In the genomic region with DNA sequence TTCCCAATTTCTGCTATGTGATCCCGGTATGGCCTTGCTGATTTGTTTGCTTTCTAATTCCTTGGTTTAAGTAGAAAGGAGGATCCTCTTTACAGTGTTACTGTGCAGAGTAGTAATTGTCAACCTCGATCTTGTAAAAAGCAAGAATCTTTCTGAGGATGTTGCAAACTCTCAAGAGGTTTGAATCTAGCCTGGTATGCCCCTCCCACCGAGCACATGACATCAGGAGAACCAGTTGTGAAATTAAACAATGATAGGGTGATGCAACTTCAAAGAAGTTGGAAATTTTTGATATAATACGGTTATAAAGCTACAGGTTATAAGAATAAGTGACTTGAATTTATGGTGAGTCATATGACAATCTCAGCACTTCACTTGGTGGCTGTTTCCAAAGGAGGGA, we compare ENCODE assay signal across 22 cellular contexts. TPM values are rescaled to one million over a fixed set of nuclear protein-coding genes. Genes with fewer than 3 reads are reported as not detected.
DNase-seq lines count a peak whose midpoint lies in the region; ATAC-seq, FAIRE-seq and TF ChIP-seq lines count a peak whose summit lies in the region.
"Had no signal": no experiment of that assay in that cellular context is flagged by ENCODE, and none has a peak within 500 bp of the region (broad histone marks: within the 10 kb centered on the region; RNA-seq: fewer than 3 reads in every experiment).

No MANE protein-coding gene starts in this region.

- H2AFZ ChIP-seq in GM23248 (peak overlapping the region; percentile 66), GM12878 (ENCODE audit: control insufficient read depth, low read depth, low read length) (no peak overlapping the region)

- TF ChIP-seq EP300 in A549 (IDR thresholded peaks at IDR 0.05), result no peak
- TF ChIP-seq EP300 in GM12878 (IDR thresholded peaks at IDR 0.05; ENCODE audit: borderline replicate concordance in 1 of 2, control insufficient read depth in 1 of 2, low read depth in 2 of 2, low read length in 2 of 2), result no peak

- H3K79me2 ChIP-seq in GM23248 (ENCODE audit: insufficient read depth) (no peaks in the 10 kb centered on the region), GM12878 (ENCODE audit: control insufficient read depth, insufficient read depth, low read length) (no peaks in the 10 kb centered on the region)

- in situ Hi-C loops in GM23248 (cut with MboI) (no loop called here), GM12878 (cut with MboI) (no loop called here), HAP-1 (cut with MboI; ENCODE audit: low sequenced_read_pairs) (no loop called here)

- H3K27ac ChIP-seq in A549 (peak overlapping the region; percentile 15 to 39; a peak in 3 of 6 replicates), GM23248 (no peak overlapping the region), GM12878 (ENCODE audit: control insufficient read depth, insufficient read depth) (no peak overlapping the region), left lung (no peak overlapping the region)
- H3K27ac ChIP-seq: cardiac muscle cell, esophagus squamous epithelium, SJCRH30 had no signal

- RAD21 ChIA-PET in GM12878 (lab: Charles Lee; ENCODE audit: unreplicated experiment), result interaction anchor here (1.3 to 1.4 kb wide), 2 partner anchors 34 to 56 kb away, joined by 3 to 5 read pairs; no protein-coding TSS in a partner anchor

- 31% methylated on average over 4 of the region's 4 CpGs for WGBS in A549 (ENCODE audit: missing lambda C conversion rate)
- WGBS in GM23248 (ENCODE audit: low coverage in 1 of 2, low lambda C conversion rate in 2 of 2, missing lambda C conversion rate in 2 of 2), 2 experiments, result 21 to 25% methylated on average over 4 of the region's 4 CpGs
- 64% methylated on average over 4 of the region's 4 CpGs for WGBS in GM12878 (ENCODE audit: insufficient coverage, insufficient replicate concordance, low lambda C conversion rate, missing lambda C conversion rate)

- TF ChIP-seq RAD21 in A549 (conservative IDR thresholded peaks at IDR 0.05 in 1 of 2, IDR thresholded peaks at IDR 0.05 in 1 of 2) (no peak), GM12878 (IDR thresholded peaks at IDR 0.05; ENCODE audit: insufficient read depth, low read depth, low read length) (no peak)

- peaks cover 12% of the 10 kb centered on the region for H3K4me1 ChIP-seq in A549
- no peaks in the 10 kb centered on the region; the same call in 1 of the 2 replicates for H3K4me1 ChIP-seq in GM23248 (ENCODE audit: insufficient read depth)
- H3K4me1 ChIP-seq in GM12878 (ENCODE audit: control insufficient read depth, insufficient read depth, low read length), result no peaks in the 10 kb centered on the region; the same call in 1 of the 2 replicates
- H3K4me1 ChIP-seq in left lung, result no peaks in the 10 kb centered on the region
- peaks cover 5% of the 10 kb centered on the region for H3K4me1 ChIP-seq in HAP-1
- H3K4me1 ChIP-seq: SJCRH30 had no signal

- H3K9ac ChIP-seq in GM23248 (no peak overlapping the region), GM12878 (ENCODE audit: control insufficient read depth, insufficient read depth, low read length) (no peak overlapping the region)

- H3K27me3 ChIP-seq in GM23248 (replicated peaks; ENCODE audit: insufficient read depth), result no peaks in the 10 kb centered on the region
- H3K27me3 ChIP-seq in GM12878 (replicated peaks in 1 of 2; ENCODE audit: control insufficient read depth in 2 of 2, insufficient read depth in 2 of 2, low read length in 1 of 2), result no peaks in the 10 kb centered on the region
- no peaks in the 10 kb centered on the region for H3K27me3 ChIP-seq in left lung
- no peaks in the 10 kb centered on the region for H3K27me3 ChIP-seq in HAP-1 (ENCODE audit: low read depth)
- H3K27me3 ChIP-seq: cardiac muscle cell, esophagus squamous epithelium, SJCRH30 had no signal

- H4K20me1 ChIP-seq in GM23248 (ENCODE audit: insufficient read depth) (no peaks in the 10 kb centered on the region), GM12878 (ENCODE audit: control insufficient read depth, insufficient read depth) (no peaks in the 10 kb centered on the region)

- H3K36me3 ChIP-seq in GM23248 (ENCODE audit: low read depth) (no peaks in the 10 kb centered on the region), GM12878 (ENCODE audit: control insufficient read depth in 2 of 2, insufficient read depth in 2 of 2, low read length in 1 of 2) (no peaks in the 10 kb centered on the region; a peak in 2 of 4 replicates), left lung (no peaks in the 10 kb centered on the region), HAP-1 (replicated peaks) (no peaks in the 10 kb centered on the region)
- H3K36me3 ChIP-seq: cardiac muscle cell, esophagus squamous epithelium, SJCRH30 had no signal

- ATAC-seq in A549, result peak in 1 of 2 experiments; percentile 59; a peak in 3 of 6 replicates
- ATAC-seq in GM12878, result 0 out of 3 replicates have a peak, but pooled peaks have one; percentile 20
- peak; percentile 74 for ATAC-seq in left lung
- no peak for ATAC-seq in HG03280 (IDR thresholded peaks at IDR 0.05; ENCODE audit: unreplicated experiment)
- ATAC-seq in GM19467 (IDR thresholded peaks at IDR 0.05; ENCODE audit: unreplicated experiment), result no peak

- H3K9me3 ChIP-seq in A549 (no peaks in the 10 kb centered on the region), GM23248 (ENCODE audit: low read depth) (no peaks in the 10 kb centered on the region), GM12878 (replicated peaks; ENCODE audit: control insufficient read depth, insufficient read depth, low read length) (peaks cover 2% of the 10 kb centered on the region; the same call in 2 of the 3 replicates), left lung (peaks cover 0 to 4% of the 10 kb centered on the region in 2 donors), HAP-1 (peaks cover 11% of the 10 kb centered on the region)
- H3K9me3 ChIP-seq: esophagus squamous epithelium, SJCRH30 had no signal

- TF ChIP-seq POLR2A in A549 (IDR thresholded peaks at IDR 0.05; ENCODE audit: low read length) (no peak), GM12878 (IDR thresholded peaks at IDR 0.05; ENCODE audit: low read depth, low read length) (no peak)

- intact Hi-C loops in GM12878 (cut with micrococcal nuclease; ENCODE audit: unreplicated experiment) (no loop called here), left lung (cut with DNase I) (no loop called here)

- CTCF ChIA-PET in A549 (lab: Yijun Ruan, JAX) (interaction anchor here (1.0 to 1.5 kb wide), 3 partner anchors 17 to 136 kb away, joined by 3 read pairs; no protein-coding TSS in a partner anchor), GM12878 (lab: Yijun Ruan, JAX) (interaction anchor here (0.6 to 1.7 kb wide), 5 partner anchors 18 to 124 kb away, joined by 3 to 6 read pairs (median 3); no protein-coding TSS in a partner anchor)

- FAIRE-seq in A549 (lab: Jason Lieb, UNC), result no peak
- no peak for FAIRE-seq in GM12878 (lab: Jason Lieb, UNC)

- POLR2A ChIA-PET in A549 (lab: Yijun Ruan, JAX), result no interaction called here
- POLR2A ChIA-PET in GM12878 (lab: Charles Lee), result no interaction called here

- DNase-seq in A549 (ENCODE audit: low read depth in 1 of 2, low spot score in 1 of 2) (peak in 1 of 2 experiments; percentile 15), GM23248 (peak; percentile 62), GM12878 (ENCODE audit: low read depth, low spot score) (no peak), left lung (no peak), HAP-1 (ENCODE audit: low spot score in 2 of 2) (no peak), NCI-H2196 (lab: John Stamatoyannopoulos, UW; ENCODE audit: unreplicated experiment) (no peak)
- DNase-seq: ACHN; activated CD4-positive, alpha-beta T cell treated with anti-CD3 and anti-CD28 coated beads for 1 hour; activated effector memory CD4-positive, alpha-beta T cell treated with Interleukin-2 at 50 U/mL for 16 hours; esophagus squamous epithelium; HCEC 1CT; KBM-7; kidney glomerular epithelial cell; midbrain; NCI-H1105 treated with DMSO at 0.1 percent for 48 hours; NCI-H2107; NCI-H526; SJCRH30; trophoblast cell had no signal

- H3F3A ChIP-seq in GM23248 (ENCODE audit: insufficient read depth), result no peaks in the 10 kb centered on the region

- no peak for TF ChIP-seq CTCF in A549 (IDR thresholded peaks at IDR 0.05)
- no peak for TF ChIP-seq CTCF in GM12878 (IDR thresholded peaks at IDR 0.05 in 2 of 3, conservative IDR thresholded peaks at IDR 0.05 in 1 of 3; ENCODE audit: control insufficient read depth in 2 of 3, extremely low read depth in 1 of 3, insufficient read depth in 1 of 3, low read depth in 3 of 3, low read length in 3 of 3)
- no peak for TF ChIP-seq CTCF in left lung (IDR thresholded peaks at IDR 0.05)

- SMC1A ChIA-PET in GM12878 (lab: Charles Lee; ENCODE audit: uncharacterized antibody, unreplicated experiment), result interaction anchor here (0.9 to 1.7 kb wide), 8 partner anchors 11 to 82 kb away, joined by 3 to 5 read pairs (median 3); no protein-coding TSS in a partner anchor

- H3K4me3 ChIP-seq in A549 (no peak overlapping the region), GM23248 (no peak overlapping the region), GM12878 (no peak overlapping the region), left lung (no peak overlapping the region), HAP-1 (no peak overlapping the region)
- H3K4me3 ChIP-seq: cardiac muscle cell, esophagus squamous epithelium, SJCRH30 had no signal

- H3K4me2 ChIP-seq in A549 (peak overlapping the region; percentile 55), GM23248 (ENCODE audit: unreplicated experiment) (no peak overlapping the region), GM12878 (ENCODE audit: control insufficient read depth, insufficient read depth) (no peak overlapping the region)

- no peaks in the 10 kb centered on the region for H3K9me2 ChIP-seq in GM23248 (ENCODE audit: insufficient read depth)

- no TSS peak for BruUV-seq in GM12878 (replicated peaks; lab: Mats Ljungman, UMichigan)

RNA-seq across cellular contexts. Expression of gene FUT8, which starts 35.0 kb away (rescaled TPM):
- polyA plus RNA-seq in A549 (2011; rRNA removed) (20.3 and 27.5 TPM in 2 replicates), A549 (2017; fragmentation: RNase III; extraction: RNeasy Plus Mini Kit Qiagen cat#74134 plus additional on column Dnase treatment) (21.3 to 25.8 TPM (median 22.9 TPM) in 3 replicates), GM23248 (2016; fragmentation: Nextera tagmentation; extraction: Ambion mirVana) (40.0 and 45.9 TPM in 2 replicates), GM12878 (2011; rRNA removed) (21.3 and 24.2 TPM in 2 replicates), GM12878 (2014; fragmentation: Illumina TruSeq; extraction: Trizol) (74.1 and 88.8 TPM in 2 replicates), GM12878 (2014; fragmentation: Nextera tagmentation; extraction: Ambion mirVana) (10 to 100 TPM; 25.0 to 45.6 TPM), GM12878 (2014; rRNA removed) (47.5 and 50.1 TPM in 2 replicates), GM12878 (2016; fragmentation: Nextera tagmentation; extraction: Ambion mirVana) (10 to 100 TPM; 64.2 to 68.3 TPM)
- 5.6 and 6.7 TPM in 2 replicates for polyA plus RNA-seq in A549 (2012; cell fraction: cytosol; rRNA removed)
- polyA plus RNA-seq in A549 (2012; cell fraction: nucleus; rRNA removed), result 3.2 and 4.7 TPM in 2 replicates
- polyA minus RNA-seq in A549 (2011; rRNA and poly(A)+ RNA removed), result 21.2 and 22.4 TPM in 2 replicates
- 60.6 and 83.7 TPM in 2 replicates for total RNA-seq in GM23248 (2014; rRNA removed; shearing (Covaris generic))
- 130 and 133 TPM in 2 replicates for total RNA-seq in GM12878 (2013; cell fraction: nucleolus; rRNA removed)
- total RNA-seq in GM12878 (2014; rRNA removed) (82.3 and 85.5 TPM in 2 replicates), GM12878 (2014; rRNA removed; fragmentation: Illumina TruSeq; extraction: Trizol) (86.3 and 88.7 TPM in 2 replicates), GM12878 (2021) (106 and 107 TPM in 2 replicates), left lung (10 to 100 TPM; 40.2 to 41.1 TPM)
- polyA plus RNA-seq in GM12878 (2011; ENCODE audit: low read depth), result 20.9 TPM
- 12.5 and 19.7 TPM in 2 replicates for polyA plus RNA-seq in GM12878 (2011; cell fraction: cytosol; rRNA removed)
- 10.7 and 11.2 TPM in 2 replicates for polyA plus RNA-seq in GM12878 (2011; cell fraction: nucleus; rRNA removed)
- polyA plus RNA-seq in GM12878 (2012), result 20.4 and 34.4 TPM in 2 replicates
- polyA minus RNA-seq in GM12878 (2011; rRNA and poly(A)+ RNA removed), result 29.7 and 42.8 TPM in 2 replicates
- 9.6 and 9.9 TPM in 2 replicates for polyA minus RNA-seq in GM12878 (2011; cell fraction: cytosol; rRNA and poly(A)+ RNA removed)
- 31.3 and 55.2 TPM in 2 replicates for polyA minus RNA-seq in GM12878 (2011; cell fraction: nucleus; rRNA and poly(A)+ RNA removed)

Comparison
In these comparisons a context has a peak if more than half of its experiments do, and no peak if none do; other contexts are left out.
1. ATAC-seq: peak in GM12878 (single experiment) and left lung (single experiment); none in HG03280 (single experiment) and GM19467 (single experiment).
2. H3K27ac ChIP-seq: peak in A549 (2 of 2); none in GM23248 (single experiment), GM12878 (single experiment) and left lung (0 of 2).